ENCODE assay signal across 19 cellular contexts in genomic region chr16:67517178-67517492, GRCh38. TPM values are rescaled to one million over a fixed set of nuclear protein-coding genes. Genes with fewer than 3 reads are reported as not detected.
"Had no signal": no experiment of that assay in that cellular context is flagged by ENCODE, and none has a peak within 500 bp of the region (broad histone marks: within the 10 kb centered on the region; RNA-seq: fewer than 3 reads in every experiment).

No MANE protein-coding gene starts in this region.

- H3K4me3 Mint-ChIP-seq: activated CD4-positive, alpha-beta memory T cell treated with anti-CD3 and anti-CD28 coated beads, Interleukin-2, amount 10 ng/mL, durations not matched to agents 7 days and 5 days; activated naive CD4-positive, alpha-beta T cell treated with anti-CD3 and anti-CD28 coated beads, Interleukin-2, amount 50 U/mL, for 24 hours; activated T-cell treated with anti-CD3 and anti-CD28 coated beads, Interleukin-2, amount 50 U/mL, for 4 hours; T-helper 17 cell had no signal

- H3K27ac ChIP-seq: body of pancreas, ovary, suprapubic skin, WERI-Rb-1 had no signal

- H3K27ac Mint-ChIP-seq: activated CD4-positive, alpha-beta memory T cell treated with anti-CD3 and anti-CD28 coated beads, Interleukin-2, amount 10 ng/mL, durations not matched to agents 7 days and 5 days; activated naive CD4-positive, alpha-beta T cell treated with anti-CD3 and anti-CD28 coated beads, Interleukin-2, amount 50 U/mL, for 24 hours; T-helper 17 cell had no signal

- H3K9me3 ChIP-seq: body of pancreas, ovary, suprapubic skin had no signal

- H3K36me3 Mint-ChIP-seq: activated naive CD4-positive, alpha-beta T cell treated with anti-CD3 and anti-CD28 coated beads, Interleukin-2, amount 50 U/mL, for 24 hours had no signal

- H3K36me3 ChIP-seq: ovary, suprapubic skin, WERI-Rb-1 had no signal

- ATAC-seq: activated T-cell treated with anti-CD3 and anti-CD28 coated beads, Interleukin-2, amount 50 U/mL, for 4 hours; body of pancreas; sciatic nerve; T-helper 17 cell had no signal

- H3K27me3 Mint-ChIP-seq: activated naive CD4-positive, alpha-beta T cell treated with anti-CD3 and anti-CD28 coated beads, Interleukin-2, amount 50 U/mL, for 24 hours; T-helper 17 cell had no signal

- H3K27me3 ChIP-seq: body of pancreas, ovary, suprapubic skin had no signal

- DNase-seq: activated CD4-positive, alpha-beta memory T cell treated with anti-CD3 and anti-CD28 coated beads, Interleukin-2, amount 10 ng/mL, durations not matched to agents 7 days and 5 days; activated CD4-positive, alpha-beta T cell treated with anti-CD3 and anti-CD28 coated beads for 4 hours; activated effector memory CD4-positive, alpha-beta T cell treated with Interleukin-2 at 50 U/mL for 16 hours; activated T-cell treated with anti-CD3 and anti-CD28 coated beads, Interleukin-2, amount 50 U/mL, for 4 hours; body of pancreas; caudate nucleus; hypothalamus; ovary; stimulated activated CD4-positive, alpha-beta T cell treated with anti-CD3 and anti-CD28 coated beads, Interleukin-1b, Interleukin-23, amount 100 ng/mL, for 48 hours; T-helper 17 cell; trophoblast cell; WERI-Rb-1 had no signal

- H3K9me3 Mint-ChIP-seq: activated CD4-positive, alpha-beta memory T cell treated with anti-CD3 and anti-CD28 coated beads, Interleukin-2, amount 10 ng/mL, durations not matched to agents 7 days and 5 days; activated naive CD4-positive, alpha-beta T cell treated with anti-CD3 and anti-CD28 coated beads, Interleukin-2, amount 50 U/mL, for 24 hours; activated T-cell treated with anti-CD3 and anti-CD28 coated beads, Interleukin-2, amount 50 U/mL, for 4 hours had no signal

- H3K4me3 ChIP-seq: body of pancreas, ovary, suprapubic skin had no signal

RNA-seq across cellular contexts. Expression of gene AGRP, which starts 33.8 kb away (rescaled TPM):
- total RNA-seq: activated CD4-positive, alpha-beta memory T cell treated with anti-CD3 and anti-CD28 coated beads, Interleukin-2, amount 10 ng/mL, durations not matched to agents 7 days and 5 days; activated T-cell treated with anti-CD3 and anti-CD28 coated beads, Interleukin-2, amount 50 U/mL, for 4 hours; body of pancreas; glomerular endothelial cell; lower leg skin; pulmonary artery endothelial cell; sciatic nerve; suprapubic skin; T-helper 17 cell had no signal
- polyA plus RNA-seq: esophagus had no signal
